In the genomic region with DNA sequence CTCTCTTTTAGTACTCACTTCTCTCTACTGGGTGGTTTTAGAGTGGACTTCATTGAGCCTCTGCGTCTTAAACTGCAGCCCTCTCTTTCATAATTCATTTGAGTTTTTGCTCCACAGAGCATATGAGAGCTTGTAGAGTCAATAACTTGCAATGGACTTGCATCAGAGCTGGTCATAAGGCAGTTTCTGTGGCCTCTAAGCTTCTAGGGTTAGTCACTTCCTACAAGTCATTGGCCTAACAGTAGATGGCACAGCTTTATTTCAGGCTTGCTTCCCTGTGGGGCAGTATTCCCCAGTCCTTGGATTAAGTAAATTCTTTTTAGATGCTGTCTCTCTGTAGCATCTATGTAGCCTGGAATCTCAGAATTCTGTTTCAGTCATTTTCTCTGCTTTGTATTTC, we compare ENCODE assay signal across 14 cellular contexts.
DNase-seq lines count a peak whose midpoint lies in the region; ATAC-seq and TF ChIP-seq lines count a peak whose summit lies in the region.
"Had no signal": no experiment of that assay in that cellular context is flagged by ENCODE, and none has a peak within 500 bp of the region (broad histone marks: within the 10 kb centered on the region; RNA-seq: fewer than 3 reads in every experiment).

No MANE protein-coding gene starts in this region.

- no peak overlapping the region for H3K27ac Mint-ChIP-seq in activated CD4-positive, alpha-beta T cell treated with anti-CD3 and anti-CD28 coated beads, Interleukin-2, amount 10 ng/mL, durations not matched to agents 24 days and 14 days

- intact Hi-C loops in activated CD4-positive, alpha-beta T cell treated with anti-CD3 and anti-CD28 coated beads, Interleukin-2, amount 10 ng/mL, durations not matched to agents 24 days and 14 days (cut with micrococcal nuclease): no loop called here

- TF ChIP-seq CTCF in cardiac fibroblast (IDR thresholded peaks at IDR 0.05; ENCODE audit: low read depth, low read length): no peak

- DNase-seq in DMS53 treated with DMSO at 0.1 percent for 48 hours (lab: John Stamatoyannopoulos, UW; ENCODE audit: unreplicated experiment): peak; percentile 33
- DNase-seq in LoVo (ENCODE audit: low spot score): peak; percentile 20
- peak; percentile 59 to 70 for DNase-seq in cardiac fibroblast (ENCODE audit: low read depth in 2 of 2)
- peak; percentile 71 for DNase-seq in kidney tubule cell (ENCODE audit: low spot score)
- DNase-seq in T-helper 1 cell: no peak
- no peak for DNase-seq in activated CD4-positive, alpha-beta T cell treated with anti-CD3 and anti-CD28 coated beads, Interleukin-2, amount 10 ng/mL, durations not matched to agents 24 days and 14 days
- DNase-seq: activated T-cell treated with anti-CD3 and anti-CD28 coated beads, Interleukin-2, amount 50 U/mL, for 48 hours; body of pancreas; NCI-H1694; retina; RPMI8226; tibial artery had no signal

- ATAC-seq in HG03095 (IDR thresholded peaks at IDR 0.05; ENCODE audit: unreplicated experiment): no peak
- no peak for ATAC-seq in GM21576 (IDR thresholded peaks at IDR 0.05; ENCODE audit: unreplicated experiment)
- ATAC-seq: body of pancreas had no signal

- H3K4me3 ChIP-seq in cardiac fibroblast (replicated peaks in 1 of 2; ENCODE audit: low read depth in 2 of 2, low read length in 2 of 2): no peak overlapping the region
- H3K4me3 ChIP-seq: body of pancreas, tibial artery had no signal

- no peaks in the 10 kb centered on the region for H3K9me3 Mint-ChIP-seq in activated CD4-positive, alpha-beta T cell treated with anti-CD3 and anti-CD28 coated beads, Interleukin-2, amount 10 ng/mL, durations not matched to agents 24 days and 14 days

- H3K36me3 Mint-ChIP-seq in activated CD4-positive, alpha-beta T cell treated with anti-CD3 and anti-CD28 coated beads, Interleukin-2, amount 10 ng/mL, durations not matched to agents 24 days and 14 days (ENCODE audit: low read depth): no peaks in the 10 kb centered on the region

- no peaks in the 10 kb centered on the region for H3K4me1 Mint-ChIP-seq in activated CD4-positive, alpha-beta T cell treated with anti-CD3 and anti-CD28 coated beads, Interleukin-2, amount 10 ng/mL, durations not matched to agents 24 days and 14 days

- H3K27me3 Mint-ChIP-seq in activated CD4-positive, alpha-beta T cell treated with anti-CD3 and anti-CD28 coated beads, Interleukin-2, amount 10 ng/mL, durations not matched to agents 24 days and 14 days: no peaks in the 10 kb centered on the region

- H3K4me3 Mint-ChIP-seq in activated CD4-positive, alpha-beta T cell treated with anti-CD3 and anti-CD28 coated beads, Interleukin-2, amount 10 ng/mL, durations not matched to agents 24 days and 14 days: no peak overlapping the region

Comparison
In these comparisons a context has a peak if more than half of its experiments do, and no peak if none do; other contexts are left out.
1. DNase-seq: peak in DMS53 treated with DMSO at 0.1 percent for 48 hours (single experiment), LoVo (single experiment), cardiac fibroblast (2 of 2) and kidney tubule cell (single experiment); none in T-helper 1 cell (0 of 5) and activated CD4-positive, alpha-beta T cell treated with anti-CD3 and anti-CD28 coated beads, Interleukin-2, amount 10 ng/mL, durations not matched to agents 24 days and 14 days (single experiment).